In the genomic region with DNA sequence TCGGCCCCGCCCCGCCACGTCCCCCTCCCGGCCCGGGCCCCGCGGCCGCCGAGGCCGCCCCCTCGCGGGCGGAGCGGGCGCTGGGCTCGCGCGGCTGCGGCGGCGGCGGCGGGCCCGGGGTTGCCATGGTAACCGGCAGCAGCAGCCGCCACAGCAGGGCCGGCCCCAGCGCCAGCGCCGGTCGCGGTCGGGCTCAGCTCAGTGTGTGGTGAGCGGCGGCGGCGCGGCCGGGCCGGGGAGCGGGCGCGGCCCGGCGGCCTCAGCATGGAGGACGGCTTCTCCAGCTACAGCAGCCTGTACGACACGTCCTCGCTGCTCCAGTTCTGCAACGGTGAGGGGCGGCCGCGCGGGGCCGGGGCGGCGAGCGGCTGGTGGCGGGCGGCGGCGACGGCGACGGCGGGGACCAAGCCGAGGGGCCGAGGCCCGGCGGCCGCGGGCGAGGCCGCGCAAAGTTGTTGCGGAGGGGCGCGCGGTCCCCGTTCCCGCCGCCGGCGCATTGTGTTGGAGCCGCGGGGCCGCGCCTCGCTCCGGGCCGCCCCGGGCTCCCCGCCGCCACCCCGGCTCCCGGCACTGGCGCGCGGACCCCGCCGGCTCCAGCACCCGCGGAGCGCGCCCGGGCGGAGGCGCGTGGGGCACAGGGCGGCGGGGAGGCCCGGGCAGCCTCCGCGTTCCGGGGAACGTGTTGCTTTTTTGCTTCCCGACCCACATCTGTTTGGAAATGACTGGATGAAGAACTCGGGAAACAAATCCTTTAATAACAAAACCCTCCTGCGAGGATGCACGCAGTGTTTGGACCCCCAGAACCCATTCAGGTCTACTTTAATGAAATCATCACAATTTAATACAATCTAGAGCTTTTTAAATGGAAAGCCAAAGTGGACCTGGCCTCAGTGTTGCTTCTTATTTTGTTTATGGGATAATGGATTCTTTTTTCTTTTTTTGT, we compare ENCODE assay signal across 1 cellular context.
A peak's percentile ranks its signal among the peaks of the same experiment; 100 is the strongest.
TF ChIP-seq lines count a peak whose summit lies in the region.

A gene with protein sequence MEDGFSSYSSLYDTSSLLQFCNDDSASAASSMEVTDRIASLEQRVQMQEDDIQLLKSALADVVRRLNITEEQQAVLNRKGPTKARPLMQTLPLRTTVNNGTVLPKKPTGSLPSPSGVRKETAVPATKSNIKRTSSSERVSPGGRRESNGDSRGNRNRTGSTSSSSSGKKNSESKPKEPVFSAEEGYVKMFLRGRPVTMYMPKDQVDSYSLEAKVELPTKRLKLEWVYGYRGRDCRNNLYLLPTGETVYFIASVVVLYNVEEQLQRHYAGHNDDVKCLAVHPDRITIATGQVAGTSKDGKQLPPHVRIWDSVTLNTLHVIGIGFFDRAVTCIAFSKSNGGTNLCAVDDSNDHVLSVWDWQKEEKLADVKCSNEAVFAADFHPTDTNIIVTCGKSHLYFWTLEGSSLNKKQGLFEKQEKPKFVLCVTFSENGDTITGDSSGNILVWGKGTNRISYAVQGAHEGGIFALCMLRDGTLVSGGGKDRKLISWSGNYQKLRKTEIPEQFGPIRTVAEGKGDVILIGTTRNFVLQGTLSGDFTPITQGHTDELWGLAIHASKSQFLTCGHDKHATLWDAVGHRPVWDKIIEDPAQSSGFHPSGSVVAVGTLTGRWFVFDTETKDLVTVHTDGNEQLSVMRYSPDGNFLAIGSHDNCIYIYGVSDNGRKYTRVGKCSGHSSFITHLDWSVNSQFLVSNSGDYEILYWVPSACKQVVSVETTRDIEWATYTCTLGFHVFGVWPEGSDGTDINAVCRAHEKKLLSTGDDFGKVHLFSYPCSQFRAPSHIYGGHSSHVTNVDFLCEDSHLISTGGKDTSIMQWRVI (plus strand): TSS at position 201 of the 943 bp plus-strand sequence. CDS start 64 bp downstream, at position 265.

TF ChIP-seq in HepG2, 621 proteins besides CTCF, POLR2A, EP300 and RAD21 (continued from another document):
- TF ChIP-seq, protein P1, sequence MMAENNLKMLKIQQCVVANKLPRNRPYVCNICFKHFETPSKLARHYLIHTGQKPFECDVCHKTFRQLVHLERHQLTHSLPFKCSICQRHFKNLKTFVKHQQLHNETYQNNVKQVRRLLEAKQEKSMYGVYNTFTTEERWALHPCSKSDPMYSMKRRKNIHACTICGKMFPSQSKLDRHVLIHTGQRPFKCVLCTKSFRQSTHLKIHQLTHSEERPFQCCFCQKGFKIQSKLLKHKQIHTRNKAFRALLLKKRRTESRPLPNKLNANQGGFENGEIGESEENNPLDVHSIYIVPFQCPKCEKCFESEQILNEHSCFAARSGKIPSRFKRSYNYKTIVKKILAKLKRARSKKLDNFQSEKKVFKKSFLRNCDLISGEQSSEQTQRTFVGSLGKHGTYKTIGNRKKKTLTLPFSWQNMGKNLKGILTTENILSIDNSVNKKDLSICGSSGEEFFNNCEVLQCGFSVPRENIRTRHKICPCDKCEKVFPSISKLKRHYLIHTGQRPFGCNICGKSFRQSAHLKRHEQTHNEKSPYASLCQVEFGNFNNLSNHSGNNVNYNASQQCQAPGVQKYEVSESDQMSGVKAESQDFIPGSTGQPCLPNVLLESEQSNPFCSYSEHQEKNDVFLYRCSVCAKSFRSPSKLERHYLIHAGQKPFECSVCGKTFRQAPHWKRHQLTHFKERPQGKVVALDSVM (CRISPR knock-in tag; IDR thresholded peaks at IDR 0.05): peak; percentile 73; the same call in 1 of the 2 replicates
- TF ChIP-seq HNRNPLL (IDR thresholded peaks at IDR 0.05; ENCODE audit: low read depth, low read length, poor library complexity, severe bottlenecking) (peak; percentile 56), RFX1 (IDR thresholded peaks at IDR 0.05) (peak; percentile 61; the same call in 1 of the 2 replicates), SKI (IDR thresholded peaks at IDR 0.05; ENCODE audit: partially characterized antibody) (peak; percentile 88), ZFY (CRISPR knock-in tag; IDR thresholded peaks at IDR 0.05) (peak; percentile 47; the same call in 1 of the 2 replicates), SSRP1 (CRISPR knock-in tag; IDR thresholded peaks at IDR 0.05) (no peak), ZSCAN20 (CRISPR knock-in tag; IDR thresholded peaks at IDR 0.05; ENCODE audit: borderline replicate concordance) (0 out of 2 replicates have a peak, but pooled peaks have one; percentile 29), ZNF777 (CRISPR knock-in tag; IDR thresholded peaks at IDR 0.05) (peak; percentile 49), RFX5 (IDR thresholded peaks at IDR 0.05; ENCODE audit: low read depth, low read length) (peak; percentile 24; the same call in 1 of the 2 replicates), MXI1 (IDR thresholded peaks at IDR 0.05; ENCODE audit: borderline replicate concordance, low read depth, low read length) (peak; percentile 38; the same call in 1 of the 3 replicates), SIN3A (IDR thresholded peaks at IDR 0.05; ENCODE audit: borderline replicate concordance, low read depth, low read length) (0 out of 2 replicates have a peak, but pooled peaks have one; percentile 39), PAWR (CRISPR knock-in tag; IDR thresholded peaks at IDR 0.05; ENCODE audit: borderline replicate concordance) (no peak)
- TF ChIP-seq, protein P2, sequence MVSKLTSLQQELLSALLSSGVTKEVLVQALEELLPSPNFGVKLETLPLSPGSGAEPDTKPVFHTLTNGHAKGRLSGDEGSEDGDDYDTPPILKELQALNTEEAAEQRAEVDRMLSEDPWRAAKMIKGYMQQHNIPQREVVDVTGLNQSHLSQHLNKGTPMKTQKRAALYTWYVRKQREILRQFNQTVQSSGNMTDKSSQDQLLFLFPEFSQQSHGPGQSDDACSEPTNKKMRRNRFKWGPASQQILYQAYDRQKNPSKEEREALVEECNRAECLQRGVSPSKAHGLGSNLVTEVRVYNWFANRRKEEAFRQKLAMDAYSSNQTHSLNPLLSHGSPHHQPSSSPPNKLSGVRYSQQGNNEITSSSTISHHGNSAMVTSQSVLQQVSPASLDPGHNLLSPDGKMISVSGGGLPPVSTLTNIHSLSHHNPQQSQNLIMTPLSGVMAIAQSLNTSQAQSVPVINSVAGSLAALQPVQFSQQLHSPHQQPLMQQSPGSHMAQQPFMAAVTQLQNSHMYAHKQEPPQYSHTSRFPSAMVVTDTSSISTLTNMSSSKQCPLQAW (CRISPR knock-in tag; IDR thresholded peaks at IDR 0.05): no peak
- TF ChIP-seq, protein P3, sequence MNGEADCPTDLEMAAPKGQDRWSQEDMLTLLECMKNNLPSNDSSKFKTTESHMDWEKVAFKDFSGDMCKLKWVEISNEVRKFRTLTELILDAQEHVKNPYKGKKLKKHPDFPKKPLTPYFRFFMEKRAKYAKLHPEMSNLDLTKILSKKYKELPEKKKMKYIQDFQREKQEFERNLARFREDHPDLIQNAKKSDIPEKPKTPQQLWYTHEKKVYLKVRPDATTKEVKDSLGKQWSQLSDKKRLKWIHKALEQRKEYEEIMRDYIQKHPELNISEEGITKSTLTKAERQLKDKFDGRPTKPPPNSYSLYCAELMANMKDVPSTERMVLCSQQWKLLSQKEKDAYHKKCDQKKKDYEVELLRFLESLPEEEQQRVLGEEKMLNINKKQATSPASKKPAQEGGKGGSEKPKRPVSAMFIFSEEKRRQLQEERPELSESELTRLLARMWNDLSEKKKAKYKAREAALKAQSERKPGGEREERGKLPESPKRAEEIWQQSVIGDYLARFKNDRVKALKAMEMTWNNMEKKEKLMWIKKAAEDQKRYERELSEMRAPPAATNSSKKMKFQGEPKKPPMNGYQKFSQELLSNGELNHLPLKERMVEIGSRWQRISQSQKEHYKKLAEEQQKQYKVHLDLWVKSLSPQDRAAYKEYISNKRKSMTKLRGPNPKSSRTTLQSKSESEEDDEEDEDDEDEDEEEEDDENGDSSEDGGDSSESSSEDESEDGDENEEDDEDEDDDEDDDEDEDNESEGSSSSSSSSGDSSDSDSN (CRISPR knock-in tag; IDR thresholded peaks at IDR 0.05): peak; percentile 48; the same call in 1 of the 2 replicates
- TF ChIP-seq, protein P4, sequence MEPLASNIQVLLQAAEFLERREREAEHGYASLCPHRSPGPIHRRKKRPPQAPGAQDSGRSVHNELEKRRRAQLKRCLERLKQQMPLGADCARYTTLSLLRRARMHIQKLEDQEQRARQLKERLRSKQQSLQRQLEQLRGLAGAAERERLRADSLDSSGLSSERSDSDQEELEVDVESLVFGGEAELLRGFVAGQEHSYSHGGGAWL (CRISPR knock-in tag; IDR thresholded peaks at IDR 0.05): no peak
- TF ChIP-seq, protein P5, sequence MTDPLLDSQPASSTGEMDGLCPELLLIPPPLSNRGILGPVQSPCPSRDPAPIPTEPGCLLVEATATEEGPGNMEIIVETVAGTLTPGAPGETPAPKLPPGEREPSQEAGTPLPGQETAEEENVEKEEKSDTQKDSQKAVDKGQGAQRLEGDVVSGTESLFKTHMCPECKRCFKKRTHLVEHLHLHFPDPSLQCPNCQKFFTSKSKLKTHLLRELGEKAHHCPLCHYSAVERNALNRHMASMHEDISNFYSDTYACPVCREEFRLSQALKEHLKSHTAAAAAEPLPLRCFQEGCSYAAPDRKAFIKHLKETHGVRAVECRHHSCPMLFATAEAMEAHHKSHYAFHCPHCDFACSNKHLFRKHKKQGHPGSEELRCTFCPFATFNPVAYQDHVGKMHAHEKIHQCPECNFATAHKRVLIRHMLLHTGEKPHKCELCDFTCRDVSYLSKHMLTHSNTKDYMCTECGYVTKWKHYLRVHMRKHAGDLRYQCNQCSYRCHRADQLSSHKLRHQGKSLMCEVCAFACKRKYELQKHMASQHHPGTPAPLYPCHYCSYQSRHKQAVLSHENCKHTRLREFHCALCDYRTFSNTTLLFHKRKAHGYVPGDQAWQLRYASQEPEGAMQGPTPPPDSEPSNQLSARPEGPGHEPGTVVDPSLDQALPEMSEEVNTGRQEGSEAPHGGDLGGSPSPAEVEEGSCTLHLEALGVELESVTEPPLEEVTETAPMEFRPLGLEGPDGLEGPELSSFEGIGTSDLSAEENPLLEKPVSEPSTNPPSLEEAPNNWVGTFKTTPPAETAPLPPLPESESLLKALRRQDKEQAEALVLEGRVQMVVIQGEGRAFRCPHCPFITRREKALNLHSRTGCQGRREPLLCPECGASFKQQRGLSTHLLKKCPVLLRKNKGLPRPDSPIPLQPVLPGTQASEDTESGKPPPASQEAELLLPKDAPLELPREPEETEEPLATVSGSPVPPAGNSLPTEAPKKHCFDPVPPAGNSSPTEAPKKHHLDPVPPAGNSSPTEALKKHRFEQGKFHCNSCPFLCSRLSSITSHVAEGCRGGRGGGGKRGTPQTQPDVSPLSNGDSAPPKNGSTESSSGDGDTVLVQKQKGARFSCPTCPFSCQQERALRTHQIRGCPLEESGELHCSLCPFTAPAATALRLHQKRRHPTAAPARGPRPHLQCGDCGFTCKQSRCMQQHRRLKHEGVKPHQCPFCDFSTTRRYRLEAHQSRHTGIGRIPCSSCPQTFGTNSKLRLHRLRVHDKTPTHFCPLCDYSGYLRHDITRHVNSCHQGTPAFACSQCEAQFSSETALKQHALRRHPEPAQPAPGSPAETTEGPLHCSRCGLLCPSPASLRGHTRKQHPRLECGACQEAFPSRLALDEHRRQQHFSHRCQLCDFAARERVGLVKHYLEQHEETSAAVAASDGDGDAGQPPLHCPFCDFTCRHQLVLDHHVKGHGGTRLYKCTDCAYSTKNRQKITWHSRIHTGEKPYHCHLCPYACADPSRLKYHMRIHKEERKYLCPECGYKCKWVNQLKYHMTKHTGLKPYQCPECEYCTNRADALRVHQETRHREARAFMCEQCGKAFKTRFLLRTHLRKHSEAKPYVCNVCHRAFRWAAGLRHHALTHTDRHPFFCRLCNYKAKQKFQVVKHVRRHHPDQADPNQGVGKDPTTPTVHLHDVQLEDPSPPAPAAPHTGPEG (CRISPR knock-in tag; IDR thresholded peaks at IDR 0.05): peak; percentile 92
